Comparison of ENCODE assay signal across 23 cellular contexts in the genomic region with DNA sequence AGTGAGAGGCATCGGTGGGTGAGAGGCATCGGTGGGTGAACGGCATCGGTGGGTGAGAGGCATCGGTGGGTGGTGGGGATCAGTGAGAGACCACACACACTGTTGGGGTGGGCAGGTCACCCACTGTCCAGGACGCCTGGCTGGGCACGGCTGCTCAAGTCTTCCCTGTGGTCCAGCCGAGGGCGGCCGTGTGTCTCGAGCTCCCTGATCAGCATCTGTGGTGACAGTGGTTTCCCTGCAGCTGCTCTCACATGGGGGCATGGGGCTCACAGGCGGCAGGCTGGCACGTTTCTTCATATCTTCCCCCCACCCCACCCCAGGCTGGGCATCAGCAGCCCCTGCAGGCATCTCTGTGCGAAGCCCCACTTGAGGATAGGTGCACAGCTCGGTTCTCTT.
DNase-seq lines count a peak whose midpoint lies in the region; ATAC-seq and TF ChIP-seq lines count a peak whose summit lies in the region.
"Had no signal": no experiment of that assay in that cellular context is flagged by ENCODE, and none has a peak within 500 bp of the region (broad histone marks: within the 10 kb centered on the region; RNA-seq: fewer than 3 reads in every experiment).

No MANE protein-coding gene starts in this region.

- DNase-seq in right cardiac atrium (peak; percentile 8 to 30 (median 20)), spleen (peak; percentile 67), middle frontal gyrus (ENCODE audit: extremely low spot score, low spot score) (no peak), cortex of kidney (lab: John Stamatoyannopoulos, UW) (no peak)
- DNase-seq: activated CD8-positive, alpha-beta T cell treated with anti-CD3 and anti-CD28 coated beads for 36 hours; activated naive CD8-positive, alpha-beta T cell treated with anti-CD3 and anti-CD28 coated beads, Interleukin-2, amount 10 ng/mL, durations not matched to agents 7 days and 5 days; cerebellar nuclear complex; DND-41; KG1; MG63; NCI-H2029; NCI-H526 treated with DMSO at 0.1 percent for 48 hours; T-cell had no signal

- peaks cover 37% of the 10 kb centered on the region for H4K20me1 ChIP-seq in BLaER1

- H3K27me3 ChIP-seq in BLaER1 (no peaks in the 10 kb centered on the region), right cardiac atrium (ENCODE audit: control insufficient read depth, insufficient read depth) (no peaks in the 10 kb centered on the region), spleen (replicated peaks in 1 of 7) (no peaks in the 10 kb centered on the region)
- H3K27me3 ChIP-seq: MG63, neutrophil, tibial artery had no signal

- H3K9me3 ChIP-seq in BLaER1 (peaks cover 19% of the 10 kb centered on the region), right cardiac atrium (ENCODE audit: control insufficient read depth, low read length) (no peaks in the 10 kb centered on the region), spleen (peaks cover 0 to 30% (median 23%) of the 10 kb centered on the region in 8 donors)
- H3K9me3 ChIP-seq: neutrophil, prostate gland had no signal

- TF ChIP-seq CTCF in spleen (IDR thresholded peaks at IDR 0.05 in 8 of 11, conservative IDR thresholded peaks at IDR 0.05 in 3 of 11): no peak

- H3K27ac ChIP-seq in BLaER1 (no peak overlapping the region), angular gyrus (ENCODE audit: low read depth, low read length) (peak overlapping the region; percentile 83), right cardiac atrium (ENCODE audit: low read length) (no peak overlapping the region), spleen (no peak overlapping the region)
- H3K27ac ChIP-seq: epithelial cell of prostate, neutrophil, prostate gland, tibial artery had no signal

- H3K4me2 ChIP-seq in BLaER1: peak overlapping the region; percentile 80

- H3K4me1 ChIP-seq in BLaER1 (peaks cover 50% of the 10 kb centered on the region), right cardiac atrium (ENCODE audit: control insufficient read depth, insufficient read depth, low read length) (no peaks in the 10 kb centered on the region), spleen (no peaks in the 10 kb centered on the region)
- H3K4me1 ChIP-seq: prostate gland, tibial artery had no signal

- 97% methylated on average over 15 of the region's 15 CpGs for WGBS in right cardiac atrium
- 92 to 95% (median 93%) methylated on average over 15 of the region's 15 CpGs for WGBS in spleen, 5 donors

- H3K4me3 ChIP-seq in BLaER1: no peak overlapping the region
- H3K4me3 ChIP-seq in right cardiac atrium (ENCODE audit: low read length): no peak overlapping the region
- no peak overlapping the region for H3K4me3 ChIP-seq in spleen
- H3K4me3 ChIP-seq: MG63, prostate gland, tibial artery had no signal

- ATAC-seq in right cardiac atrium (no peak), GM19324 (IDR thresholded peaks at IDR 0.05; ENCODE audit: low FRiP score, unreplicated experiment) (no peak)
- ATAC-seq: activated CD4-positive, CD25-positive, alpha-beta regulatory T cell treated with anti-CD3 and anti-CD28 coated beads, Interleukin-2, amount 50 U/mL, for 24 hours; activated CD8-positive, alpha-beta T cell treated with anti-CD3 and anti-CD28 coated beads for 36 hours; HCT116; Panc1; T-cell had no signal

- H3K36me3 ChIP-seq in BLaER1: peaks cover 30% of the 10 kb centered on the region
- peaks cover 0 to 98% (median 39%) of the 10 kb centered on the region in 6 donors for H3K36me3 ChIP-seq in spleen
- H3K36me3 ChIP-seq: MG63, prostate gland had no signal

- H3K9ac ChIP-seq in BLaER1: no peak overlapping the region

- intact Hi-C loops in right cardiac atrium (cut with DNase I) (no loop called here), spleen (cut with DNase I; ENCODE audit: low total_unique reads) (no loop called here)

- TF ChIP-seq POLR2A in spleen (IDR thresholded peaks at IDR 0.05): no peak

Comparison
In these comparisons a context has a peak if more than half of its experiments do, and no peak if none do; other contexts are left out.
1. DNase-seq: peak in right cardiac atrium (3 of 3) and spleen (single experiment); none in middle frontal gyrus (single experiment) and cortex of kidney (single experiment).